In the genomic region with DNA sequence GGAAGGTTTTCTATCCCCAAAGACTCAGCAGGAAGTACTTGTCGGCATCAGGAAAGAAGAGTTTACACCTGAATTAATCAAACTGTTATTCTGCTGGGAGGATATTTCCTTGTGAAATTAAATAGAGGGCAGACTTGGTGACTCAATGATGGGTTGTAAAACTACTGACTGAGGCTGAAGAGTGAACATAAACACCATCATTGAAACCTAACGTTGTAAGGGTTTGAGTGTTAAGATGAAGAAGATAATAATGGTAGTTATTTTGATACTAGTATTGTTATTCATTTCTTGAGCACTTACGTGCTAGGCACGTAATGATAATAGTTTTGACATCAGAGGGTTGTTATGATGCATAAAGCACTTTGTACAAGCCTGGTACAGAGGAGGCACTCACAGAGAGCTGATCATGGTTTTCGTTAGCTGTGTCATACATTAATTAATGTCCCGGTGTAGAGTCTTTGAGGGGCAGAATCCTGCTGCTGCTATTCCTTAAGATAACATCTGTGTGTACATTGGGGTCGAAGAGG, we compare ENCODE assay signal across 29 cellular contexts.
DNase-seq lines count a peak whose midpoint lies in the region; ATAC-seq lines count a peak whose summit lies in the region.
"Had no signal": no experiment of that assay in that cellular context is flagged by ENCODE, and none has a peak within 500 bp of the region (broad histone marks: within the 10 kb centered on the region; RNA-seq: fewer than 3 reads in every experiment).

No MANE protein-coding gene starts in this region.

- no peak overlapping the region for H3K4me3 Mint-ChIP-seq in activated T-cell treated with anti-CD3 and anti-CD28 coated beads, Interleukin-2, amount 50 U/mL, for 24 hours
- no peak overlapping the region for H3K4me3 Mint-ChIP-seq in stimulated activated naive CD8-positive, alpha-beta T cell treated with anti-CD3 and anti-CD28 coated beads, Interleukin-15, Interleukin-2, amounts not matched to agents 100 ng/mL and 50 ng/mL, for 24 hours
- no peak overlapping the region for H3K4me3 Mint-ChIP-seq in activated T-helper 2 cell treated with anti-CD3 and anti-CD28 coated beads, Interferon-gamma antibody, Interleukin-2, Interleukin-4, amounts not matched to agents 10 μg/mL and 5 μg/mL and 100 μg/mL, durations not matched to agents 14 hours and 24 hours and 36 hours (ENCODE audit: low read depth)
- H3K4me3 Mint-ChIP-seq: CD4-positive, alpha-beta memory T cell; GM23338; H9 had no signal

- peaks cover 77% of the 10 kb centered on the region for H3K36me3 Mint-ChIP-seq in activated T-cell treated with anti-CD3 and anti-CD28 coated beads, Interleukin-2, amount 50 U/mL, for 24 hours (ENCODE audit: low read depth)
- H3K36me3 Mint-ChIP-seq in stimulated activated naive CD8-positive, alpha-beta T cell treated with anti-CD3 and anti-CD28 coated beads, Interleukin-15, Interleukin-2, amounts not matched to agents 100 ng/mL and 50 ng/mL, for 24 hours (ENCODE audit: low read depth) = peaks cover 61% of the 10 kb centered on the region
- H3K36me3 Mint-ChIP-seq in activated T-helper 2 cell treated with anti-CD3 and anti-CD28 coated beads, Interferon-gamma antibody, Interleukin-2, Interleukin-4, amounts not matched to agents 10 μg/mL and 5 μg/mL and 100 μg/mL, durations not matched to agents 14 hours and 24 hours and 36 hours (ENCODE audit: low read depth) = peaks cover 59% of the 10 kb centered on the region

- no peak for ATAC-seq in stimulated activated naive CD8-positive, alpha-beta T cell treated with anti-CD3 and anti-CD28 coated beads, Interleukin-15, Interleukin-2, amounts not matched to agents 100 U/mL and 50 U/mL, for 24 hours
- ATAC-seq in HG03442 (IDR thresholded peaks at IDR 0.05; ENCODE audit: unreplicated experiment) (no peak), GM19467 (IDR thresholded peaks at IDR 0.05; ENCODE audit: unreplicated experiment) (no peak)
- ATAC-seq: A549, GM12878, GM23338, Right ventricle myocardium inferior had no signal

- intact Hi-C loops in activated T-helper 2 cell treated with anti-CD3 and anti-CD28 coated beads, Interferon-gamma antibody, Interleukin-2, Interleukin-4, amounts not matched to agents 10 μg/mL and 5 μg/mL and 100 μg/mL, durations not matched to agents 14 hours and 24 hours and 36 hours (cut with micrococcal nuclease) = loop anchor here (2.0 to 5.0 kb wide), 5 partner anchors 35 to 477 kb away; no protein-coding TSS in a partner anchor

- DNase-seq in activated T-cell treated with anti-CD3 and anti-CD28 coated beads, Interleukin-2, amount 50 U/mL, for 24 hours = no peak
- no peak for DNase-seq in activated T-cell treated with anti-CD3 and anti-CD28 coated beads for 4 hours
- no peak for DNase-seq in stimulated activated naive CD8-positive, alpha-beta T cell treated with anti-CD3 and anti-CD28 coated beads, Interleukin-15, Interleukin-2, amounts not matched to agents 100 U/mL and 50 U/mL, for 24 hours
- no peak for DNase-seq in activated T-helper 2 cell treated with anti-CD3 and anti-CD28 coated beads, Interferon-gamma antibody, Interleukin-2, Interleukin-4, amounts not matched to agents 10 μg/mL and 5 μg/mL and 100 μg/mL, durations not matched to agents 14 hours and 24 hours and 36 hours (ENCODE audit: low spot score)
- DNase-seq: AML-193; CD4-positive, alpha-beta memory T cell; COR-L47; DMS79; EL; GDM1; H9; KG1; MG63; NCI-H1105 treated with DMSO at 0.1 percent for 48 hours; NCI-H146; NCI-H1930; NCI-H2107; NCI-H524; NCI-H774; NK-92 treated with Interleukin-12 subunit alpha and Interleukin-12 subunit beta, amount 100 ng/mL, for 24 hours; PC-9; SJCRH30 had no signal

- no peaks in the 10 kb centered on the region for H3K9me3 Mint-ChIP-seq in activated T-cell treated with anti-CD3 and anti-CD28 coated beads, Interleukin-2, amount 50 U/mL, for 24 hours
- no peaks in the 10 kb centered on the region for H3K9me3 Mint-ChIP-seq in stimulated activated naive CD8-positive, alpha-beta T cell treated with anti-CD3 and anti-CD28 coated beads, Interleukin-15, Interleukin-2, amounts not matched to agents 100 ng/mL and 50 ng/mL, for 24 hours
- no peaks in the 10 kb centered on the region for H3K9me3 Mint-ChIP-seq in activated T-helper 2 cell treated with anti-CD3 and anti-CD28 coated beads, Interferon-gamma antibody, Interleukin-2, Interleukin-4, amounts not matched to agents 10 μg/mL and 5 μg/mL and 100 μg/mL, durations not matched to agents 14 hours and 24 hours and 36 hours
- H3K9me3 Mint-ChIP-seq: CD4-positive, alpha-beta memory T cell; GM23338; H9 had no signal

- H3K27me3 Mint-ChIP-seq in activated T-cell treated with anti-CD3 and anti-CD28 coated beads, Interleukin-2, amount 50 U/mL, for 24 hours = no peaks in the 10 kb centered on the region
- H3K27me3 Mint-ChIP-seq in stimulated activated naive CD8-positive, alpha-beta T cell treated with anti-CD3 and anti-CD28 coated beads, Interleukin-15, Interleukin-2, amounts not matched to agents 100 ng/mL and 50 ng/mL, for 24 hours = no peaks in the 10 kb centered on the region
- no peaks in the 10 kb centered on the region for H3K27me3 Mint-ChIP-seq in activated T-helper 2 cell treated with anti-CD3 and anti-CD28 coated beads, Interferon-gamma antibody, Interleukin-2, Interleukin-4, amounts not matched to agents 10 μg/mL and 5 μg/mL and 100 μg/mL, durations not matched to agents 14 hours and 24 hours and 36 hours (ENCODE audit: low read depth)
- H3K27me3 Mint-ChIP-seq: CD4-positive, alpha-beta memory T cell had no signal

- peak overlapping the region; percentile 94 for H3K27ac Mint-ChIP-seq in activated T-cell treated with anti-CD3 and anti-CD28 coated beads, Interleukin-2, amount 50 U/mL, for 24 hours
- peak overlapping the region; percentile 42 for H3K27ac Mint-ChIP-seq in stimulated activated naive CD8-positive, alpha-beta T cell treated with anti-CD3 and anti-CD28 coated beads, Interleukin-15, Interleukin-2, amounts not matched to agents 100 ng/mL and 50 ng/mL, for 24 hours
- peak overlapping the region; percentile 97 for H3K27ac Mint-ChIP-seq in activated T-helper 2 cell treated with anti-CD3 and anti-CD28 coated beads, Interferon-gamma antibody, Interleukin-2, Interleukin-4, amounts not matched to agents 10 μg/mL and 5 μg/mL and 100 μg/mL, durations not matched to agents 14 hours and 24 hours and 36 hours
- H3K27ac Mint-ChIP-seq: GM23338, H9 had no signal

- H3K4me1 Mint-ChIP-seq in activated T-cell treated with anti-CD3 and anti-CD28 coated beads, Interleukin-2, amount 50 U/mL, for 24 hours (ENCODE audit: low read depth) = peaks cover 54% of the 10 kb centered on the region
- peaks cover 30% of the 10 kb centered on the region for H3K4me1 Mint-ChIP-seq in stimulated activated naive CD8-positive, alpha-beta T cell treated with anti-CD3 and anti-CD28 coated beads, Interleukin-15, Interleukin-2, amounts not matched to agents 100 ng/mL and 50 ng/mL, for 24 hours (ENCODE audit: low read depth)
- peaks cover 51% of the 10 kb centered on the region for H3K4me1 Mint-ChIP-seq in activated T-helper 2 cell treated with anti-CD3 and anti-CD28 coated beads, Interferon-gamma antibody, Interleukin-2, Interleukin-4, amounts not matched to agents 10 μg/mL and 5 μg/mL and 100 μg/mL, durations not matched to agents 14 hours and 24 hours and 36 hours (ENCODE audit: low read depth)

Comparison
In these comparisons a context has a peak if more than half of its experiments do, and no peak if none do; other contexts are left out.
1. H3K27ac Mint-ChIP-seq: peak in every context shown above with its lines; median percentile 97 in activated T-helper 2 cell treated with anti-CD3 and anti-CD28 coated beads, Interferon-gamma antibody, Interleukin-2, Interleukin-4, amounts not matched to agents 10 μg/mL and 5 μg/mL and 100 μg/mL, durations not matched to agents 14 hours and 24 hours and 36 hours; 94 in activated T-cell treated with anti-CD3 and anti-CD28 coated beads, Interleukin-2, amount 50 U/mL, for 24 hours; 42 in stimulated activated naive CD8-positive, alpha-beta T cell treated with anti-CD3 and anti-CD28 coated beads, Interleukin-15, Interleukin-2, amounts not matched to agents 100 ng/mL and 50 ng/mL, for 24 hours.